In genomic region chr3:141828487-141829284, GRCh38 we compare ENCODE assay signal across 9 cellular contexts. TPM values are rescaled to one million over a fixed set of nuclear protein-coding genes. Genes with fewer than 3 reads are reported as not detected.
A peak's percentile ranks its signal among the peaks of the same experiment; 100 is the strongest.
DNase-seq lines count a peak whose midpoint lies in the region; ATAC-seq, FAIRE-seq and TF ChIP-seq lines count a peak whose summit lies in the region.
"Had no signal": no experiment of that assay in that cellular context is flagged by ENCODE, and none has a peak within 500 bp of the region (broad histone marks: within the 10 kb centered on the region; RNA-seq: fewer than 3 reads in every experiment).

No MANE protein-coding gene starts in this region.

- H3K9me3 ChIP-seq in upper lobe of right lung = no peaks in the 10 kb centered on the region

- TF ChIP-seq CTCF in RWPE1 (conservative IDR thresholded peaks at IDR 0.05; ENCODE audit: low read depth) (no peak), upper lobe of right lung (IDR thresholded peaks at IDR 0.05) (no peak)

- H3K27ac ChIP-seq in RWPE1 = peak overlapping the region; percentile 96
- H3K27ac ChIP-seq in upper lobe of right lung = no peak overlapping the region

- H3K27me3 ChIP-seq in upper lobe of right lung = no peaks in the 10 kb centered on the region

- H3K36me3 ChIP-seq in upper lobe of right lung = no peaks in the 10 kb centered on the region

- POLR2A ChIA-PET in RWPE1 (lab: Yijun Ruan, JAX; ENCODE audit: low non-redundant PET) = no interaction called here

- ATAC-seq in left cardiac atrium (peak; percentile 50 to 85), upper lobe of right lung (peak; percentile 90)

- no peak for FAIRE-seq in RCC 7860 (lab: Jason Lieb, UNC)

- H3K4me1 ChIP-seq in upper lobe of right lung = no peaks in the 10 kb centered on the region

- CTCF ChIA-PET in RWPE1 (lab: Yijun Ruan, JAX) = interaction anchor here (0.5 to 1.6 kb wide), 3 partner anchors 13 to 377 kb away, joined by 3 to 7 read pairs (median 4); no protein-coding TSS in a partner anchor

- intact Hi-C loops in left cardiac atrium (cut with DNase I) (no loop called here), upper lobe of right lung (cut with DNase I) (no loop called here)

- DNase-seq in NCI-H2081 (lab: John Stamatoyannopoulos, UW) (peak; percentile 9 to 45), NCI-H2081 treated with DMSO at 0.1 percent for 48 hours (lab: John Stamatoyannopoulos, UW) (no peak), RWPE1 (ENCODE audit: low spot score) (peak; percentile 88), left cardiac atrium (peak; percentile 66), upper lobe of right lung (no peak), RCC 7860 (ENCODE audit: low spot score) (no peak), NCI-H2227 treated with DMSO at 0.1 percent for 48 hours (lab: John Stamatoyannopoulos, UW) (no peak)
- no peak for DNase-seq in stimulated activated naive CD4-positive, alpha-beta T cell (lab: John Stamatoyannopoulos, UW)
- DNase-seq: stimulated activated CD4-positive, alpha-beta T cell treated with anti-CD3 and anti-CD28 coated beads, Interleukin-4, amount 100 ng/mL, for 24 hours had no signal

- no peak overlapping the region for H3K4me3 ChIP-seq in upper lobe of right lung

RNA-seq across cellular contexts. Expression of gene ATP1B3, which starts 47.8 kb away (rescaled TPM):
- total RNA-seq in left cardiac atrium = 100 to 1,000 TPM in 1 of 2 donors, 10 to 100 TPM in 1; 68.0 to 117 TPM
- total RNA-seq in upper lobe of right lung = 161 TPM

Comparison
In these comparisons a context has a peak if more than half of its experiments do, and no peak if none do; other contexts are left out.
1. DNase-seq: peak in NCI-H2081 (2 of 2), RWPE1 (single experiment) and left cardiac atrium (single experiment); none in NCI-H2081 treated with DMSO at 0.1 percent for 48 hours (single experiment), upper lobe of right lung (single experiment), RCC 7860 (single experiment), NCI-H2227 treated with DMSO at 0.1 percent for 48 hours (single experiment) and stimulated activated naive CD4-positive, alpha-beta T cell (0 of 6).